ENCODE assay signal across 17 cellular contexts in genomic region chr2:233117351-233117750, GRCh38. TPM values are rescaled to one million over a fixed set of nuclear protein-coding genes. Genes with fewer than 3 reads are reported as not detected.
DNase-seq lines count a peak whose midpoint lies in the region; ATAC-seq, FAIRE-seq and TF ChIP-seq lines count a peak whose summit lies in the region.
"Had no signal": no experiment of that assay in that cellular context is flagged by ENCODE, and none has a peak within 500 bp of the region (broad histone marks: within the 10 kb centered on the region; RNA-seq: fewer than 3 reads in every experiment).

No MANE protein-coding gene starts in this region.

- H3K23ac ChIP-seq in H1 (ENCODE audit: insufficient read length) = no peak overlapping the region

- peak overlapping the region; percentile 79 for H4K91ac ChIP-seq in H1 (replicated peaks; ENCODE audit: insufficient read length, low read length)

- no peak overlapping the region for H3K27ac ChIP-seq in H1 (ENCODE audit: low read depth, low read length)
- H3K27ac ChIP-seq in HepG2 (ENCODE audit: extremely low read length, insufficient read depth, low read length) = no peak overlapping the region
- H3K27ac ChIP-seq: tibial nerve had no signal

- no peak for ATAC-seq in activated T-cell treated with anti-CD3 and anti-CD28 coated beads, Interleukin-2, amount 50 U/mL, for 72 hours (replicated peaks in 1 of 2)
- ATAC-seq in stimulated activated naive B cell treated with anti-CD40 and anti-IgM and Interleukin-4, amounts not matched to agents 10 μg/mL and 1 μg/mL and 100 μg/mL, for 72 hours (replicated peaks) = no peak
- ATAC-seq in HepG2 = no peak
- ATAC-seq: activated naive CD4-positive, alpha-beta T cell treated with anti-CD3 and anti-CD28 coated beads, Interleukin-2, amount 50 U/mL, for 72 hours had no signal

- H3K27ac Mint-ChIP-seq in activated T-cell treated with anti-CD3 and anti-CD28 coated beads, Interleukin-2, amount 50 U/mL, for 72 hours = peak overlapping the region; percentile 7
- peak overlapping the region; percentile 92 for H3K27ac Mint-ChIP-seq in stimulated activated naive B cell treated with anti-CD40 and anti-IgM and Interleukin-4, amounts not matched to agents 10 μg/mL and 1 μg/mL and 100 μg/mL, for 72 hours
- H3K27ac Mint-ChIP-seq: nephron progenitor cell had no signal

- no peaks in the 10 kb centered on the region for H3K27me3 Mint-ChIP-seq in activated T-cell treated with anti-CD3 and anti-CD28 coated beads, Interleukin-2, amount 50 U/mL, for 72 hours (ENCODE audit: low read depth)
- H3K27me3 Mint-ChIP-seq in stimulated activated naive B cell treated with anti-CD40 and anti-IgM and Interleukin-4, amounts not matched to agents 10 μg/mL and 1 μg/mL and 100 μg/mL, for 72 hours = no peaks in the 10 kb centered on the region

- H3K14ac ChIP-seq in H1 (ENCODE audit: insufficient read length) = no peak overlapping the region

- DNase-seq in activated T-cell treated with anti-CD3 and anti-CD28 coated beads, Interleukin-2, amount 50 U/mL, for 72 hours = no peak
- DNase-seq in activated T-cell treated with anti-CD3 and anti-CD28 coated beads for 4 hours (no peak), NCI-H345 (lab: John Stamatoyannopoulos, UW) (peak; percentile 75), H1 (ENCODE audit: low read depth in 1 of 2, low spot score in 2 of 2) (no peak), HepG2 (ENCODE audit: low spot score) (no peak), pons (ENCODE audit: low spot score) (no peak), DMS53 treated with DMSO at 0.1 percent for 48 hours (lab: John Stamatoyannopoulos, UW; ENCODE audit: unreplicated experiment) (no peak)
- DNase-seq in stimulated activated naive B cell treated with anti-CD40 and anti-IgM and Interleukin-4, amounts not matched to agents 10 μg/mL and 1 μg/mL and 100 μg/mL, for 72 hours = no peak
- DNase-seq: HCEC 1CT, islet precursor cell, NCI-H187 treated with DMSO at 0.1 percent for 48 hours, NCI-H446, nephron progenitor cell had no signal

- BruUV-seq in HepG2 (replicated peaks; lab: Mats Ljungman, UMichigan) = no TSS peak

- TF ChIP-seq CTCF in H1 (IDR thresholded peaks at IDR 0.05; ENCODE audit: control extremely low read depth in 1 of 3, insufficient read depth in 1 of 3, low read depth in 1 of 3, low read length in 3 of 3) (no peak), HepG2 (CRISPR knock-in tag; IDR thresholded peaks at IDR 0.05) (no peak)

- POLR2A ChIA-PET in H1 (lab: Charles Lee; ENCODE audit: partially characterized antibody) (no interaction called here), HepG2 (lab: Yijun Ruan, JAX) (no interaction called here)

- H2AFZ ChIP-seq in H1 (ENCODE audit: low read length) (no peak overlapping the region), HepG2 (ENCODE audit: low read length) (no peak overlapping the region)

- no peaks in the 10 kb centered on the region for H3K79me1 ChIP-seq in H1 (ENCODE audit: low read depth, low read length)

- no peak overlapping the region for H4K8ac ChIP-seq in H1 (ENCODE audit: extremely low read depth, insufficient read depth, low read length)

- FAIRE-seq in H1 (lab: Jason Lieb, UNC) = no peak
- FAIRE-seq in HepG2 (lab: Jason Lieb, UNC) = no peak
- FAIRE-seq: colon had no signal

- TF ChIP-seq POLR2A in H1 (IDR thresholded peaks at IDR 0.05; ENCODE audit: control extremely low read depth in 1 of 2, low read depth in 2 of 2, low read length in 2 of 2) (no peak), HepG2 (IDR thresholded peaks at IDR 0.05; ENCODE audit: insufficient read depth in 1 of 2, low read depth in 2 of 2, low read length in 2 of 2) (no peak)

- H3K9ac ChIP-seq in H1 (replicated peaks in 1 of 4; ENCODE audit: extremely low read depth in 1 of 4, low read depth in 3 of 4, low read length in 3 of 4) = no peak overlapping the region
- H3K9ac ChIP-seq in HepG2 (ENCODE audit: insufficient read depth, low read depth, low read length) = no peak overlapping the region

- H2BK12ac ChIP-seq in H1 (ENCODE audit: low read depth, low read length) = peak overlapping the region; percentile 92; the same call in 1 of the 2 replicates

- no peak for TF ChIP-seq EP300 in H1 (IDR thresholded peaks at IDR 0.05; ENCODE audit: borderline replicate concordance in 1 of 2, low read depth in 2 of 2, low read length in 2 of 2)
- TF ChIP-seq EP300 in HepG2 (IDR thresholded peaks at IDR 0.05; ENCODE audit: low read depth in 2 of 2, low read length in 2 of 2) = no peak
- no peak for TF ChIP-seq EP300 in HepG2 (CRISPR knock-in tag; IDR thresholded peaks at IDR 0.05; ENCODE audit: borderline replicate concordance)

- intact Hi-C loops in HepG2 (cut with micrococcal nuclease; ENCODE audit: unreplicated experiment) = no loop called here

- H2AK5ac ChIP-seq in H1 (ENCODE audit: low read depth, low read length) = peak overlapping the region; percentile 53; the same call in 1 of the 2 replicates

- 86% methylated on average over 13 of the region's 13 CpGs; no CpG with 5 or more reads in 1 of the 2 experiments for WGBS in H1 (ENCODE audit: extremely low coverage in 1 of 2, insufficient coverage in 1 of 2, insufficient read length in 1 of 2, insufficient replicate concordance in 2 of 2, low coverage in 1 of 2, low lambda C conversion rate in 2 of 2, missing lambda C conversion rate in 1 of 2), 2 experiments
- WGBS in HepG2 (ENCODE audit: low lambda C conversion rate) = 92% methylated on average over 13 of the region's 13 CpGs

- H3K27me3 ChIP-seq in H1 (replicated peaks in 1 of 4; ENCODE audit: control insufficient read depth in 3 of 4, extremely low read depth in 1 of 4, insufficient read depth in 3 of 4, low read length in 3 of 4) (no peaks in the 10 kb centered on the region), HepG2 (ENCODE audit: control insufficient read depth in 1 of 2, insufficient read depth in 2 of 2, low read length in 2 of 2) (no peaks in the 10 kb centered on the region)
- H3K27me3 ChIP-seq: tibial nerve had no signal

- peaks cover 66% of the 10 kb centered on the region for H3K4me1 Mint-ChIP-seq in activated T-cell treated with anti-CD3 and anti-CD28 coated beads, Interleukin-2, amount 50 U/mL, for 72 hours (ENCODE audit: low read depth)
- peaks cover 67 to 81% of the 10 kb centered on the region in 2 donors for H3K4me1 Mint-ChIP-seq in stimulated activated naive B cell treated with anti-CD40 and anti-IgM and Interleukin-4, amounts not matched to agents 10 μg/mL and 1 μg/mL and 100 μg/mL, for 72 hours

- no peak overlapping the region for H3K56ac ChIP-seq in H1 (replicated peaks; ENCODE audit: insufficient read length, low read depth, low read length)

- H2BK5ac ChIP-seq in H1 (ENCODE audit: low read depth, low read length) = peak overlapping the region; percentile 60; the same call in 1 of the 2 replicates

- no peak overlapping the region for H3K4me3 Mint-ChIP-seq in activated T-cell treated with anti-CD3 and anti-CD28 coated beads, Interleukin-2, amount 50 U/mL, for 72 hours
- peak overlapping the region in 1 of 2 donors; percentile 9 for H3K4me3 Mint-ChIP-seq in stimulated activated naive B cell treated with anti-CD40 and anti-IgM and Interleukin-4, amounts not matched to agents 10 μg/mL and 1 μg/mL and 100 μg/mL, for 72 hours
- H3K4me3 Mint-ChIP-seq: nephron progenitor cell had no signal

- in situ Hi-C loops in HepG2 (cut with HindIII; ENCODE audit: extremely low pct_ligation_motif_present, low pct_unique_long_range_greater_than_20kb) = no loop called here

- no peak overlapping the region for H4K5ac ChIP-seq in H1 (ENCODE audit: insufficient read length, low read depth, low read length)

- H2BK20ac ChIP-seq in H1 (ENCODE audit: low read length) = peak overlapping the region; percentile 98; the same call in 1 of the 2 replicates

- H3K4me2 ChIP-seq in H1 (ENCODE audit: insufficient read depth in 1 of 2, low read depth in 2 of 2, low read length in 2 of 2) (no peak overlapping the region), HepG2 (ENCODE audit: low read depth, low read length) (no peak overlapping the region)

- no peak overlapping the region for H2BK120ac ChIP-seq in H1 (replicated peaks; ENCODE audit: low read depth, low read length)

- no peaks in the 10 kb centered on the region for H3K23me2 ChIP-seq in H1 (ENCODE audit: low read depth, low read length)

- H3K36me3 ChIP-seq in H1 (ENCODE audit: control insufficient read depth in 2 of 4, insufficient read depth in 4 of 4, low read length in 3 of 4) = no peaks in the 10 kb centered on the region
- H3K36me3 ChIP-seq in HepG2 (replicated peaks in 1 of 2; ENCODE audit: control insufficient read depth in 1 of 2, insufficient read depth in 2 of 2, low read length in 2 of 2) = peaks cover 0 to 3% of the 10 kb centered on the region in 2 experiments; a peak in 2 of 5 replicates

- no peak overlapping the region for H2BK15ac ChIP-seq in H1 (ENCODE audit: low read length)

- no peaks in the 10 kb centered on the region for H3K79me2 ChIP-seq in H1 (ENCODE audit: control insufficient read depth in 1 of 2, insufficient read depth in 2 of 2, low read length in 2 of 2)
- no peaks in the 10 kb centered on the region for H3K79me2 ChIP-seq in HepG2 (ENCODE audit: insufficient read depth, low read length)

- H3K4me1 ChIP-seq in H1 (replicated peaks in 1 of 4; ENCODE audit: control insufficient read depth in 3 of 4, insufficient read depth in 4 of 4, low read length in 3 of 4) = peaks cover 0 to 11% (median 1%) of the 10 kb centered on the region in 4 experiments; a peak in 3 of 7 replicates
- peaks cover 18% of the 10 kb centered on the region for H3K4me1 ChIP-seq in HepG2 (ENCODE audit: insufficient read depth, low read length)
- H3K4me1 ChIP-seq: tibial nerve had no signal

- TF ChIP-seq RAD21 in H1 (IDR thresholded peaks at IDR 0.05 in 1 of 2, conservative IDR thresholded peaks at IDR 0.05 in 1 of 2; ENCODE audit: low read depth in 2 of 2, low read length in 2 of 2) (no peak), HepG2 (CRISPR knock-in tag; IDR thresholded peaks at IDR 0.05) (no peak)

- H3K4ac ChIP-seq in H1 (replicated peaks; ENCODE audit: insufficient read length, low read depth, low read length) = no peak overlapping the region

- H3K4me3 ChIP-seq in H1 (ENCODE audit: extremely low read depth in 1 of 4, insufficient read depth in 2 of 4, low read depth in 3 of 4, low read length in 4 of 4) = no peak overlapping the region
- no peak overlapping the region for H3K4me3 ChIP-seq in HepG2 (replicated peaks in 1 of 3; ENCODE audit: insufficient read depth in 1 of 3, low read depth in 2 of 3, low read length in 3 of 3)
- H3K4me3 ChIP-seq: tibial nerve had no signal

- no peaks in the 10 kb centered on the region for H4K20me1 ChIP-seq in H1 (replicated peaks in 1 of 2; ENCODE audit: control insufficient read depth in 1 of 2, insufficient read depth in 2 of 2, low read length in 2 of 2)
- no peaks in the 10 kb centered on the region for H4K20me1 ChIP-seq in HepG2 (ENCODE audit: insufficient read depth, low read length)

- H3K9me3 Mint-ChIP-seq in activated T-cell treated with anti-CD3 and anti-CD28 coated beads, Interleukin-2, amount 50 U/mL, for 72 hours = no peaks in the 10 kb centered on the region
- no peaks in the 10 kb centered on the region for H3K9me3 Mint-ChIP-seq in stimulated activated naive B cell treated with anti-CD40 and anti-IgM and Interleukin-4, amounts not matched to agents 10 μg/mL and 1 μg/mL and 100 μg/mL, for 72 hours
- H3K9me3 Mint-ChIP-seq: activated naive CD4-positive, alpha-beta T cell treated with anti-CD3 and anti-CD28 coated beads, Interleukin-2, amount 50 U/mL, for 72 hours; nephron progenitor cell had no signal

- no peaks in the 10 kb centered on the region for H3K9me3 ChIP-seq in H1 (ENCODE audit: insufficient read depth in 2 of 2, low read depth in 1 of 2, low read length in 1 of 2)
- no peaks in the 10 kb centered on the region for H3K9me3 ChIP-seq in HepG2 (ENCODE audit: low read length)
- H3K9me3 ChIP-seq: tibial nerve had no signal

- no peak overlapping the region for H3K18ac ChIP-seq in H1 (ENCODE audit: extremely low read depth, low read length)

- CTCF ChIA-PET in H1 (lab: Charles Lee; ENCODE audit: partially characterized antibody) (interaction anchor here (1.0 to 1.3 kb wide), 2 partner anchors 16 to 33 kb away, joined by 3 read pairs; no protein-coding TSS in a partner anchor), HepG2 (lab: Yijun Ruan, JAX; ENCODE audit: low intra/inter-chr PET ratio, low total read pairs) (no interaction called here)

- H3K36me3 Mint-ChIP-seq in activated T-cell treated with anti-CD3 and anti-CD28 coated beads, Interleukin-2, amount 50 U/mL, for 72 hours (ENCODE audit: insufficient read depth in 2 of 2) = peaks cover 3 to 14% of the 10 kb centered on the region in 2 donors
- peaks cover 68 to 81% of the 10 kb centered on the region in 2 donors for H3K36me3 Mint-ChIP-seq in stimulated activated naive B cell treated with anti-CD40 and anti-IgM and Interleukin-4, amounts not matched to agents 10 μg/mL and 1 μg/mL and 100 μg/mL, for 72 hours

RNA-seq across cellular contexts. Expression of gene INPP5D, which starts 57.2 kb away (rescaled TPM):
- 10 to 100 TPM; 64.8 to 69.3 TPM for total RNA-seq in activated T-cell treated with anti-CD3 and anti-CD28 coated beads, Interleukin-2, amount 50 U/mL, for 72 hours
- 7.1 and 8.6 TPM in 2 replicates for total RNA-seq in H1 (2021; fragmentation: NEBNext Ultra II Directional; extraction: Animal tissue kit (Norgen Biotek cat#: 25700))
- polyA plus RNA-seq in H1 (2011; rRNA removed) (4.5 and 6.0 TPM in 2 replicates), HepG2 (2011; rRNA removed) (16.1 and 16.7 TPM in 2 replicates)
- 4.4 TPM for polyA plus RNA-seq in H1 (2011; cell fraction: cytosol; rRNA removed)
- 16.8 TPM for polyA plus RNA-seq in H1 (2011; cell fraction: nucleus; rRNA removed)
- polyA plus RNA-seq in H1 (2012, experiment 1 of 2) = 10.9 to 15.7 TPM (median 13.2 TPM) in 4 replicates
- 5.9 TPM for polyA plus RNA-seq in H1 (2012, experiment 2 of 2)
- polyA plus RNA-seq in H1 (2013, experiment 1 of 2) = 4.8 TPM
- 5.9 TPM for polyA plus RNA-seq in H1 (2013, experiment 2 of 2)
- 17.3 and 35.7 TPM in 2 replicates for polyA minus RNA-seq in H1 (2011; rRNA and poly(A)+ RNA removed)
- polyA minus RNA-seq in H1 (2011; cell fraction: cytosol; rRNA and poly(A)+ RNA removed) = 8.5 TPM
- 17.7 TPM for polyA minus RNA-seq in H1 (2011; cell fraction: nucleus; rRNA and poly(A)+ RNA removed)
- 17.7 and 18.0 TPM in 2 replicates for total RNA-seq in HepG2 (2016; rRNA removed; fragmentation: Illumina TruSeq; extraction: Trizol)
- 4.6 and 5.5 TPM in 2 replicates for total RNA-seq in HepG2 (2016; cell fraction: cytosol; rRNA removed; fragmentation: Illumina TruSeq; extraction: Trizol; ENCODE audit: low read depth)
- total RNA-seq in HepG2 (2016; cell fraction: insoluble cytoplasmic fraction; rRNA removed; fragmentation: Illumina TruSeq; extraction: Trizol) = 15.5 and 19.4 TPM in 2 replicates
- 12.4 TPM in 2 replicates for total RNA-seq in HepG2 (2016; cell fraction: membrane; rRNA removed; fragmentation: Illumina TruSeq; extraction: Trizol)
- total RNA-seq in HepG2 (2016; cell fraction: nucleus; rRNA removed; fragmentation: Illumina TruSeq; extraction: Trizol) = 15.5 and 17.7 TPM in 2 replicates
- 7.7 and 8.6 TPM in 2 replicates for polyA plus RNA-seq in HepG2 (2011; cell fraction: cytosol; rRNA removed)
- 55.2 and 72.1 TPM in 2 replicates for polyA plus RNA-seq in HepG2 (2011; cell fraction: nucleus; rRNA removed)
- 36.4 and 42.1 TPM in 2 replicates for polyA plus RNA-seq in HepG2 (2012)
- polyA plus RNA-seq in HepG2 (2016; cell fraction: cytosol; fragmentation: Illumina TruSeq; extraction: Trizol; ENCODE audit: low read depth) = 2.5 and 2.6 TPM in 2 replicates
- polyA plus RNA-seq in HepG2 (2016; cell fraction: insoluble cytoplasmic fraction; fragmentation: Illumina TruSeq; extraction: Trizol; ENCODE audit: low read depth) = 16.3 and 21.7 TPM in 2 replicates
- polyA plus RNA-seq in HepG2 (2016; cell fraction: membrane; fragmentation: Illumina TruSeq; extraction: Trizol; ENCODE audit: low read depth) = 8.3 and 8.6 TPM in 2 replicates
- polyA plus RNA-seq in HepG2 (2016; cell fraction: nucleus; fragmentation: Illumina TruSeq; extraction: Trizol; ENCODE audit: insufficient read depth, low read depth) = 28.7 and 30.7 TPM in 2 replicates
- 0.09 and 29.9 TPM in 2 replicates for polyA minus RNA-seq in HepG2 (2011; rRNA and poly(A)+ RNA removed; ENCODE audit: low replicate concordance)
- polyA minus RNA-seq in HepG2 (2011; cell fraction: cytosol; rRNA and poly(A)+ RNA removed) = 15.4 and 25.3 TPM in 2 replicates
- 36.4 and 40.5 TPM in 2 replicates for polyA minus RNA-seq in HepG2 (2011; cell fraction: nucleus; rRNA and poly(A)+ RNA removed)
- total RNA-seq: Daoy had no signal
